18 cellular contexts compared by ENCODE assay signal in genomic region chr3:118548434-118548833, GRCh38.
DNase-seq lines count a peak whose midpoint lies in the region; ATAC-seq, FAIRE-seq and TF ChIP-seq lines count a peak whose summit lies in the region.
"Had no signal": no experiment of that assay in that cellular context is flagged by ENCODE, and none has a peak within 500 bp of the region (broad histone marks: within the 10 kb centered on the region; RNA-seq: fewer than 3 reads in every experiment).

No MANE protein-coding gene starts in this region.

- ATAC-seq in GM18517 (IDR thresholded peaks at IDR 0.05; ENCODE audit: unreplicated experiment), result no peak

- TF ChIP-seq EP300 in transverse colon (IDR thresholded peaks at IDR 0.05; ENCODE audit: low read depth), result no peak

- H3K18ac ChIP-seq in mesenchymal stem cell (ENCODE audit: low read depth in 1 of 2, low read length in 2 of 2), result no peak overlapping the region

- no peak overlapping the region for H4K8ac ChIP-seq in mesenchymal stem cell (ENCODE audit: low read length)

- H3K79me1 ChIP-seq in mesenchymal stem cell (replicated peaks; ENCODE audit: low read length, poor library complexity, severe bottlenecking), result no peaks in the 10 kb centered on the region

- no peaks in the 10 kb centered on the region for H3K9me3 Mint-ChIP-seq in endothelial cell (ENCODE audit: unreplicated experiment)
- H3K9me3 Mint-ChIP-seq: CD4-positive, alpha-beta T cell had no signal

- no peak for FAIRE-seq in bronchial epithelial cell (lab: Jason Lieb, UNC)
- FAIRE-seq: D721Med, HTR-8/SVneo had no signal

- peaks cover 1% of the 10 kb centered on the region for H3K27me3 Mint-ChIP-seq in endothelial cell (ENCODE audit: unreplicated experiment)
- H3K27me3 Mint-ChIP-seq: CD4-positive, alpha-beta T cell had no signal

- peaks cover 11% of the 10 kb centered on the region for H3K4me1 Mint-ChIP-seq in endothelial cell (ENCODE audit: unreplicated experiment)

- H3K4me1 ChIP-seq in mesenchymal stem cell (ENCODE audit: control insufficient read depth, insufficient read depth, low read depth, low read length), result no peaks in the 10 kb centered on the region
- no peaks in the 10 kb centered on the region for H3K4me1 ChIP-seq in prostate gland (replicated peaks)
- H3K4me1 ChIP-seq in transverse colon, result peaks cover 0 to 14% (median 2%) of the 10 kb centered on the region in 4 donors

- H3K27ac ChIP-seq in mesenchymal stem cell (ENCODE audit: low read length, poor library complexity, severe bottlenecking), result no peak overlapping the region
- no peak overlapping the region for H3K27ac ChIP-seq in prostate gland
- no peak overlapping the region for H3K27ac ChIP-seq in transverse colon

- DNase-seq in H4 (ENCODE audit: low spot score) (peak; percentile 85), M059J (ENCODE audit: low read depth) (peak; percentile 79), bronchial epithelial cell (ENCODE audit: low read depth) (peak; percentile 68), mesenchymal stem cell (peak; percentile 22), endothelial cell (ENCODE audit: low spot score) (no peak), prostate gland (ENCODE audit: low spot score) (no peak), transverse colon (no peak)
- DNase-seq: ACHN; CD4-positive, alpha-beta T cell; DND-41; GF-D8; GOT3; HFFc6; NCI-H1092; SHP77 had no signal

- H3K9me3 ChIP-seq in mesenchymal stem cell (ENCODE audit: control insufficient read depth, low read length) (peaks cover 6% of the 10 kb centered on the region), prostate gland (peaks cover 4% of the 10 kb centered on the region), transverse colon (no peaks in the 10 kb centered on the region)

- TF ChIP-seq POLR2A in prostate gland (IDR thresholded peaks at IDR 0.05) (no peak), transverse colon (IDR thresholded peaks at IDR 0.05) (no peak)

- intact Hi-C loops in prostate gland (cut with DNase I) (no loop called here), transverse colon (cut with DNase I; ENCODE audit: low total_unique reads) (no loop called here)

- no peak overlapping the region for H2BK120ac ChIP-seq in mesenchymal stem cell (ENCODE audit: low read depth, low read length)

- H3K27me3 ChIP-seq in bronchial epithelial cell (ENCODE audit: control insufficient read depth, insufficient read depth, low read length) (no peaks in the 10 kb centered on the region), mesenchymal stem cell (ENCODE audit: control insufficient read depth in 1 of 2, insufficient read depth in 1 of 2, low read length in 2 of 2) (no peaks in the 10 kb centered on the region), prostate gland (replicated peaks; ENCODE audit: insufficient read depth) (no peaks in the 10 kb centered on the region), transverse colon (no peaks in the 10 kb centered on the region)

- H3K36me3 ChIP-seq in bronchial epithelial cell (ENCODE audit: control insufficient read depth, insufficient read depth, low read length) (no peaks in the 10 kb centered on the region), mesenchymal stem cell (ENCODE audit: control insufficient read depth in 1 of 2, insufficient read depth in 2 of 2, low read depth in 1 of 2, low read length in 2 of 2) (no peaks in the 10 kb centered on the region), prostate gland (no peaks in the 10 kb centered on the region), transverse colon (no peaks in the 10 kb centered on the region)

- whole genome bisulfite sequencing in mesenchymal stem cell, result 40% methylated on average over 1 of the region's 4 CpGs
- 94% methylated on average over 4 of the region's 4 CpGs for WGBS in prostate gland
- 82 to 86% methylated on average over 4 of the region's 4 CpGs for WGBS in transverse colon (ENCODE audit: low coverage in 1 of 2), 2 donors

- no peak overlapping the region for H2BK12ac ChIP-seq in mesenchymal stem cell (ENCODE audit: low read length in 2 of 2)

- H3K4me3 ChIP-seq in bronchial epithelial cell (ENCODE audit: low read depth, low read length) (no peak overlapping the region), mesenchymal stem cell (ENCODE audit: insufficient read depth in 1 of 2, low read depth in 1 of 2, low read length in 2 of 2) (no peak overlapping the region), prostate gland (no peak overlapping the region), transverse colon (no peak overlapping the region)

- no peaks in the 10 kb centered on the region for H3K36me3 Mint-ChIP-seq in endothelial cell (ENCODE audit: low read depth, unreplicated experiment)

- in situ Hi-C loops in transverse colon (cut with MboI; ENCODE audit: low pct_ligation_motif_present in 1 of 4, low pct_unique_long_range_greater_than_20kb in 1 of 4, low sequenced_read_pairs in 3 of 4), result no loop called here

- no peak overlapping the region for H4K91ac ChIP-seq in mesenchymal stem cell (ENCODE audit: low read length)

- no peak overlapping the region for H2BK5ac ChIP-seq in mesenchymal stem cell (ENCODE audit: low read depth, low read length, poor library complexity, severe bottlenecking)

- H3K4me2 ChIP-seq in mesenchymal stem cell (ENCODE audit: low read length, poor library complexity, severe bottlenecking), result no peak overlapping the region

- no peak overlapping the region for H3K14ac ChIP-seq in mesenchymal stem cell (ENCODE audit: low read length in 2 of 2)

- H2BK15ac ChIP-seq in mesenchymal stem cell (ENCODE audit: low read depth, poor library complexity, severe bottlenecking), result no peak overlapping the region

- no peak overlapping the region for H2AFZ ChIP-seq in mesenchymal stem cell (ENCODE audit: low read depth, low read length)

- no peak overlapping the region for H3K27ac Mint-ChIP-seq in endothelial cell (ENCODE audit: unreplicated experiment)
- H3K27ac Mint-ChIP-seq: CD4-positive, alpha-beta T cell; HFFc6 had no signal

- TF ChIP-seq CTCF in bronchial epithelial cell (IDR thresholded peaks at IDR 0.05; ENCODE audit: insufficient read depth, low read length, severe bottlenecking) (no peak), endothelial cell (IDR thresholded peaks at IDR 0.05; ENCODE audit: unreplicated experiment) (no peak), prostate gland (IDR thresholded peaks at IDR 0.05) (no peak), transverse colon (IDR thresholded peaks at IDR 0.05) (no peak)

- H2AK5ac ChIP-seq in mesenchymal stem cell (ENCODE audit: low read length, severe bottlenecking), result no peak overlapping the region

- no peak overlapping the region for H3K4ac ChIP-seq in mesenchymal stem cell (ENCODE audit: low read depth in 1 of 2, low read length in 2 of 2)

- no peak overlapping the region for H3K23ac ChIP-seq in mesenchymal stem cell (ENCODE audit: low read length in 2 of 2)

- no peak overlapping the region for H3K4me3 Mint-ChIP-seq in endothelial cell (ENCODE audit: unreplicated experiment)
- H3K4me3 Mint-ChIP-seq: CD4-positive, alpha-beta T cell; HFFc6 had no signal

- H3K9ac ChIP-seq in mesenchymal stem cell (ENCODE audit: low read length), result no peak overlapping the region

Comparison
In these comparisons a context has a peak if more than half of its experiments do, and no peak if none do; other contexts are left out.
1. DNase-seq: peak in H4 (single experiment), M059J (single experiment), bronchial epithelial cell (single experiment) and mesenchymal stem cell (single experiment); none in endothelial cell (single experiment), prostate gland (single experiment) and transverse colon (single experiment).